8 cellular contexts compared by ENCODE assay signal in genomic region chr15:89332446-89332845, GRCh38. TPM values are rescaled to one million over a fixed set of nuclear protein-coding genes. Genes with fewer than 3 reads are reported as not detected.
A peak's percentile ranks its signal among the peaks of the same experiment; 100 is the strongest.
DNase-seq lines count a peak whose midpoint lies in the region; ATAC-seq and TF ChIP-seq lines count a peak whose summit lies in the region.

No MANE protein-coding gene starts in this region.

- H3K4me3 ChIP-seq in SK-N-SH (ENCODE audit: low read depth in 2 of 2, low read length in 1 of 2) = no peak overlapping the region; a peak in 1 of 4 replicates
- peak overlapping the region; percentile 90 for H3K4me3 ChIP-seq in MG63
- peak overlapping the region; percentile 25 for H3K4me3 ChIP-seq in choroid plexus epithelial cell (ENCODE audit: low read depth, low read length)
- peak overlapping the region; percentile 12 for H3K4me3 ChIP-seq in psoas muscle

- peak overlapping the region; percentile 10; the same call in 1 of the 2 replicates for H3K9ac ChIP-seq in SK-N-SH

- peak; percentile 84 for DNase-seq in SK-N-SH
- DNase-seq in MG63 = no peak
- peak; percentile 33 for DNase-seq in choroid plexus epithelial cell (ENCODE audit: low read depth)
- no peak for DNase-seq in psoas muscle
- DNase-seq in NCI-H1105 (lab: John Stamatoyannopoulos, UW) = no peak
- DNase-seq in stimulated activated CD4-positive, alpha-beta T cell treated with anti-CD3 and anti-CD28 coated beads, Interleukin-15, amount 100 ng/mL, for 24 hours = no peak

- peaks cover 7% of the 10 kb centered on the region for H3F3A ChIP-seq in SK-N-SH (replicated peaks; ENCODE audit: insufficient read depth)

- H3K79me2 ChIP-seq in SK-N-SH (ENCODE audit: insufficient read depth) = peaks cover 61% of the 10 kb centered on the region

- no peak for TF ChIP-seq EP300 in SK-N-SH (IDR thresholded peaks at IDR 0.05; ENCODE audit: borderline replicate concordance in 1 of 2, low read depth in 1 of 2, low read length in 1 of 2)

- H3K27ac ChIP-seq in SK-N-SH (ENCODE audit: low read depth in 2 of 2, low read length in 1 of 2) = no peak overlapping the region; a peak in 1 of 4 replicates
- no peak overlapping the region for H3K27ac ChIP-seq in psoas muscle

- H3K9me2 ChIP-seq in SK-N-SH = no peaks in the 10 kb centered on the region

- POLR2A ChIA-PET in SK-N-SH (lab: Yijun Ruan, JAX) = no interaction called here

- intact Hi-C loops in psoas muscle (cut with DNase I) = no loop called here

- ATAC-seq in SK-N-SH treated with all-trans-retinoic acid at 6 μM for 48 hours (no peak), psoas muscle (no peak), GM18907 (IDR thresholded peaks at IDR 0.05; ENCODE audit: unreplicated experiment) (no peak)

- no peak for TF ChIP-seq RAD21 in SK-N-SH (IDR thresholded peaks at IDR 0.05; ENCODE audit: low read length)

- peaks cover 18 to 54% of the 10 kb centered on the region in 2 experiments for H3K4me1 ChIP-seq in SK-N-SH (ENCODE audit: control insufficient read depth in 1 of 2, insufficient read depth in 2 of 2, low read depth in 1 of 2, low read length in 1 of 2)
- H3K4me1 ChIP-seq in psoas muscle = peaks cover 43% of the 10 kb centered on the region

- CTCF ChIA-PET in SK-N-SH (lab: Yijun Ruan, JAX) = interaction anchor here (0.6 to 2.7 kb wide), 14 partner anchors 8 to 110 kb away, joined by 3 to 16 read pairs (median 4); no protein-coding TSS in a partner anchor

- H3K9me3 ChIP-seq in SK-N-SH = no peaks in the 10 kb centered on the region
- H3K9me3 ChIP-seq in MG63 = no peaks in the 10 kb centered on the region
- H3K9me3 ChIP-seq in psoas muscle = no peaks in the 10 kb centered on the region

- TF ChIP-seq CTCF in SK-N-SH (IDR thresholded peaks at IDR 0.05) (peak; percentile 50), choroid plexus epithelial cell (conservative IDR thresholded peaks at IDR 0.05; ENCODE audit: low read depth, low read length) (peak; percentile 50), psoas muscle (IDR thresholded peaks at IDR 0.05) (no peak)

- peak overlapping the region; percentile 83 for H3K4me2 ChIP-seq in SK-N-SH

- H4K20me1 ChIP-seq in SK-N-SH (ENCODE audit: insufficient read depth) = peaks cover 56% of the 10 kb centered on the region

- H3K36me3 ChIP-seq in SK-N-SH (replicated peaks in 1 of 2; ENCODE audit: control insufficient read depth in 1 of 2, insufficient read depth in 2 of 2, low read length in 1 of 2) (peaks cover 44 to 56% of the 10 kb centered on the region in 2 experiments), MG63 (peaks cover 64% of the 10 kb centered on the region), psoas muscle (ENCODE audit: insufficient read depth in 1 of 2, low read depth in 1 of 2) (peaks cover 7 to 63% of the 10 kb centered on the region in 2 donors)

- 30% methylated on average over 10 of the region's 10 CpGs for WGBS in SK-N-SH (ENCODE audit: low lambda C conversion rate)
- WGBS in psoas muscle, 3 donors = 33 to 35% (median 33%) methylated on average over 10 of the region's 10 CpGs

- H3K27me3 ChIP-seq in SK-N-SH (ENCODE audit: insufficient read depth) (no peaks in the 10 kb centered on the region), MG63 (no peaks in the 10 kb centered on the region), psoas muscle (ENCODE audit: insufficient read depth in 3 of 3, low read length in 2 of 3) (no peaks in the 10 kb centered on the region)

- no peak overlapping the region for H2AFZ ChIP-seq in SK-N-SH (ENCODE audit: low read depth)

TF ChIP-seq in SK-N-SH, 30 proteins besides CTCF, POLR2A, EP300 and RAD21:
- TF ChIP-seq MEF2A (IDR thresholded peaks at IDR 0.05; ENCODE audit: borderline replicate concordance, low read depth) = no peak

TF ChIP-seq in SK-N-SH treated with all-trans-retinoic acid at 6 μM for 48 hours, 23 proteins besides CTCF, POLR2A, EP300 and RAD21:
- TF ChIP-seq TCF4 (CRISPR knock-in tag; IDR thresholded peaks at IDR 0.05; ENCODE audit: borderline replicate concordance) (no peak), BACH2 (CRISPR knock-in tag; IDR thresholded peaks at IDR 0.05; ENCODE audit: borderline replicate concordance) (no peak), SNAI2 (CRISPR knock-in tag; IDR thresholded peaks at IDR 0.05) (no peak), ZNF70 (CRISPR knock-in tag; IDR thresholded peaks at IDR 0.05) (no peak), ZNF8 (CRISPR knock-in tag; IDR thresholded peaks at IDR 0.05) (no peak), ESRRG (CRISPR knock-in tag; IDR thresholded peaks at IDR 0.05) (no peak), RARB (CRISPR knock-in tag; IDR thresholded peaks at IDR 0.05) (no peak), CREB5 (CRISPR knock-in tag; IDR thresholded peaks at IDR 0.05; ENCODE audit: low read depth) (no peak), ARNTL (CRISPR knock-in tag; IDR thresholded peaks at IDR 0.05; ENCODE audit: borderline replicate concordance, low read depth) (no peak), TOX (CRISPR knock-in tag; IDR thresholded peaks at IDR 0.05; ENCODE audit: borderline replicate concordance) (no peak), ZC3H10 (CRISPR knock-in tag; IDR thresholded peaks at IDR 0.05) (no peak), ISL1 (CRISPR knock-in tag; IDR thresholded peaks at IDR 0.05) (no peak)
- TF ChIP-seq, protein P1, sequence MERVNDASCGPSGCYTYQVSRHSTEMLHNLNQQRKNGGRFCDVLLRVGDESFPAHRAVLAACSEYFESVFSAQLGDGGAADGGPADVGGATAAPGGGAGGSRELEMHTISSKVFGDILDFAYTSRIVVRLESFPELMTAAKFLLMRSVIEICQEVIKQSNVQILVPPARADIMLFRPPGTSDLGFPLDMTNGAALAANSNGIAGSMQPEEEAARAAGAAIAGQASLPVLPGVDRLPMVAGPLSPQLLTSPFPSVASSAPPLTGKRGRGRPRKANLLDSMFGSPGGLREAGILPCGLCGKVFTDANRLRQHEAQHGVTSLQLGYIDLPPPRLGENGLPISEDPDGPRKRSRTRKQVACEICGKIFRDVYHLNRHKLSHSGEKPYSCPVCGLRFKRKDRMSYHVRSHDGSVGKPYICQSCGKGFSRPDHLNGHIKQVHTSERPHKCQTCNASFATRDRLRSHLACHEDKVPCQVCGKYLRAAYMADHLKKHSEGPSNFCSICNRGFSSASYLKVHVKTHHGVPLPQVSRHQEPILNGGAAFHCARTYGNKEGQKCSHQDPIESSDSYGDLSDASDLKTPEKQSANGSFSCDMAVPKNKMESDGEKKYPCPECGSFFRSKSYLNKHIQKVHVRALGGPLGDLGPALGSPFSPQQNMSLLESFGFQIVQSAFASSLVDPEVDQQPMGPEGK (CRISPR knock-in tag; IDR thresholded peaks at IDR 0.05; ENCODE audit: borderline replicate concordance) = no peak
- TF ChIP-seq, protein P2, sequence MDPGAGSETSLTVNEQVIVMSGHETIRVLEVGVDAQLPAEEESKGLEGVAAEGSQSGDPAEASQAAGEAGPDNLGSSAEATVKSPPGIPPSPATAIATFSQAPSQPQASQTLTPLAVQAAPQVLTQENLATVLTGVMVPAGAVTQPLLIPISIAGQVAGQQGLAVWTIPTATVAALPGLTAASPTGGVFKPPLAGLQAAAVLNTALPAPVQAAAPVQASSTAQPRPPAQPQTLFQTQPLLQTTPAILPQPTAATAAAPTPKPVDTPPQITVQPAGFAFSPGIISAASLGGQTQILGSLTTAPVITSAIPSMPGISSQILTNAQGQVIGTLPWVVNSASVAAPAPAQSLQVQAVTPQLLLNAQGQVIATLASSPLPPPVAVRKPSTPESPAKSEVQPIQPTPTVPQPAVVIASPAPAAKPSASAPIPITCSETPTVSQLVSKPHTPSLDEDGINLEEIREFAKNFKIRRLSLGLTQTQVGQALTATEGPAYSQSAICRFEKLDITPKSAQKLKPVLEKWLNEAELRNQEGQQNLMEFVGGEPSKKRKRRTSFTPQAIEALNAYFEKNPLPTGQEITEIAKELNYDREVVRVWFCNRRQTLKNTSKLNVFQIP (CRISPR knock-in tag; IDR thresholded peaks at IDR 0.05; ENCODE audit: borderline replicate concordance, low read depth) = no peak
TF ChIP-seq in SK-N-SH treated with all-trans-retinoic acid at 6 μM for 48 hours: peak in this region for 0.

RNA-seq across cellular contexts. Expression of gene POLG, which starts 2.2 kb away (rescaled TPM):
- polyA plus RNA-seq in SK-N-SH (2012; rRNA removed) (24.9 and 25.1 TPM in 2 replicates), psoas muscle (10 to 100 TPM; 32.6 to 64.5 (median 58.4) TPM)
- polyA plus RNA-seq in SK-N-SH (2012; cell fraction: cytosol; rRNA removed) = 13.4 and 18.8 TPM in 2 replicates
- polyA plus RNA-seq in SK-N-SH (2012; cell fraction: nucleus; rRNA removed) = 145 and 160 TPM in 2 replicates
- total RNA-seq in MG63 (2014; rRNA removed; shearing (Covaris generic); ENCODE audit: low replicate concordance) = 37.3 and 84.1 TPM in 2 replicates
- total RNA-seq in psoas muscle = 10 to 100 TPM; 47.7 to 56.0 (median 51.1) TPM

Comparison
In these comparisons a context has a peak if more than half of its experiments do, and no peak if none do; other contexts are left out.
1. DNase-seq: peak in SK-N-SH (single experiment) and choroid plexus epithelial cell (single experiment); none in MG63 (single experiment), psoas muscle (0 of 2), NCI-H1105 (single experiment) and stimulated activated CD4-positive, alpha-beta T cell treated with anti-CD3 and anti-CD28 coated beads, Interleukin-15, amount 100 ng/mL, for 24 hours (single experiment).
2. H3K4me3 ChIP-seq: peak in MG63 (single experiment), choroid plexus epithelial cell (single experiment) and psoas muscle (single experiment); none in SK-N-SH (0 of 2).